20 cellular contexts compared by ENCODE assay signal in genomic region chr1:183719289-183719688, GRCh38.
"Had no signal": no experiment of that assay in that cellular context is flagged by ENCODE, and none has a peak within 500 bp of the region (broad histone marks: within the 10 kb centered on the region; RNA-seq: fewer than 3 reads in every experiment).

No MANE protein-coding gene starts in this region.

- H3K27ac Mint-ChIP-seq: activated CD4-positive, alpha-beta T cell treated with anti-CD3 and anti-CD28 coated beads, Interleukin-2, amount 10 ng/mL, durations not matched to agents 7 days and 5 days; nephron; progenitor cell of endocrine pancreas; T-helper 2 cell treated with Interferon-gamma antibody and Interleukin-4, amounts not matched to agents 5 μg/mL and 100 μg/mL, for 36 hours had no signal

- ATAC-seq: right cardiac atrium; stimulated activated naive CD8-positive, alpha-beta T cell treated with anti-CD3 and anti-CD28 coated beads, Interleukin-15, Interleukin-2, amounts not matched to agents 100 U/mL and 50 U/mL, for 24 hours had no signal

- DNase-seq: activated CD4-positive, alpha-beta T cell treated with anti-CD3 and anti-CD28 coated beads, Interleukin-2, amount 10 ng/mL, durations not matched to agents 7 days and 5 days; activated naive CD4-positive, alpha-beta T cell; activated T-cell treated with anti-CD3 and anti-CD28 coated beads for 4 hours; anterior cingulate cortex; brain microvascular endothelial cell; esophagus squamous epithelium; hippocampal formation; kidney glomerular epithelial cell; occipital lobe; right cardiac atrium; stimulated activated CD4-positive, alpha-beta T cell treated with anti-CD3 and anti-CD28 coated beads, Interleukin-15, amount 100 ng/mL, for 24 hours; stimulated activated CD4-positive, alpha-beta T cell treated with anti-CD3 and anti-CD28 coated beads, Interleukin-4, amount 100 ng/mL, for 1 hour; stimulated activated naive CD8-positive, alpha-beta T cell treated with anti-CD3 and anti-CD28 coated beads, Interleukin-15, Interleukin-2, amounts not matched to agents 100 U/mL and 50 U/mL, for 24 hours; transverse colon had no signal

- H3K4me1 ChIP-seq: transverse colon had no signal

- H3K27me3 Mint-ChIP-seq: activated CD4-positive, alpha-beta T cell treated with anti-CD3 and anti-CD28 coated beads, Interleukin-2, amount 10 ng/mL, durations not matched to agents 7 days and 5 days; central memory CD8-positive, alpha-beta T cell; progenitor cell of endocrine pancreas had no signal

- H3K4me3 ChIP-seq: coronary artery, esophagus squamous epithelium, skin epidermis, transverse colon had no signal

- H3K27me3 ChIP-seq: brain microvascular endothelial cell, esophagus squamous epithelium, transverse colon had no signal

- H3K9me3 Mint-ChIP-seq: activated CD4-positive, alpha-beta T cell treated with anti-CD3 and anti-CD28 coated beads, Interleukin-2, amount 10 ng/mL, durations not matched to agents 7 days and 5 days; central memory CD8-positive, alpha-beta T cell; nephron; T-helper 2 cell treated with Interferon-gamma antibody and Interleukin-4, amounts not matched to agents 5 μg/mL and 100 μg/mL, for 36 hours had no signal

- H3K9me3 ChIP-seq: esophagus squamous epithelium, transverse colon had no signal

- H3K27ac ChIP-seq: brain microvascular endothelial cell, coronary artery, esophagus squamous epithelium, skin epidermis, transverse colon had no signal

- H3K4me3 Mint-ChIP-seq: activated CD4-positive, alpha-beta T cell treated with anti-CD3 and anti-CD28 coated beads, Interleukin-2, amount 10 ng/mL, durations not matched to agents 7 days and 5 days; central memory CD8-positive, alpha-beta T cell; nephron; T-helper 2 cell treated with Interferon-gamma antibody and Interleukin-4, amounts not matched to agents 5 μg/mL and 100 μg/mL, for 36 hours had no signal

- H3K4me1 Mint-ChIP-seq: activated CD4-positive, alpha-beta T cell treated with anti-CD3 and anti-CD28 coated beads, Interleukin-2, amount 10 ng/mL, durations not matched to agents 7 days and 5 days; central memory CD8-positive, alpha-beta T cell had no signal

- H3K36me3 ChIP-seq: brain microvascular endothelial cell, esophagus squamous epithelium, transverse colon had no signal
